Comparison of ENCODE assay signal across 9 cellular contexts in the genomic region with DNA sequence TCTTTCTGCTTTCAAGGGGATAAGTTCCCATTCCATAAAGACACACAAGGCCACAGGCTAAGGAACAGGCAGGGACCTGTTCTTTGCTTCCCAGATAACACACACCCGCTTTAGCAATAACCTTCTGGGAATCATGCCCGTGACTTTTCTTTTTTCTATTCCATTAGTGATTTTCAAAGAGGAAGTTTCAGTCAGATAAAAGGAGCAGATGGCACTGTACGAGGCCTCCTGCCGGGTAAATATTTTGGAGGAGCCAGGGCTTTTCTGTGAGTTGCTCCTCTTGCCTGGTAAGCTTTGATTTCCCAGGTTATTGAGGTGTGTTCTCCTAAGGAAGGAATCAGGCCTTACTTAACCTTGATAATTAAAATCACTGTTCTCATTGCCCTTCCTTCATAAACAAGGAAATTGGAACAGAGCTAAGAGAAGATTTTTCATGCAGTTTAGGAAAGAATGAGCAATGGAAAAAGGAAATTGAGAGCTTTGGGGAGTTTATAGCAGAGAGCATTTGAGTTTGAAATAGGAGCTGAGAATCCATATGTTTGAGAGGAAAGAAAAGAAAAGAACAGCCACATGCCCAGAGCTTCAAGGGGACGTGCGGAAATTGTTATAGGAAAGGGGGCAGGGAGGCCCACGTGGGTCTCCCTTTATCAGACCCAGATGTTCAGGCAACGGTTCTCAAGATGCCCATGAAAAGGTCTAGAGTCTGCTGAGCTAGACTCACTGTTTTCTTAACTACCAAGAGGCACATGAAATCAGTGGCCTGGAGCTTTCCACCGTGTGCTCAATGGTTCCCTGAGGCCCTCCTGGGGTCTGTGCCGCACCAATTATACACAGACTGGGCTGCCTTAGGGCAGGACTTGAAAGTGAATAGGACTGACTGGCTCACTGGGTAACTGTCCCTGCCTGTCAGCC. TPM values are rescaled to one million over a fixed set of nuclear protein-coding genes. Genes with fewer than 3 reads are reported as not detected.
DNase-seq lines count a peak whose midpoint lies in the region; ATAC-seq and TF ChIP-seq lines count a peak whose summit lies in the region.
"Had no signal": no experiment of that assay in that cellular context is flagged by ENCODE, and none has a peak within 500 bp of the region (broad histone marks: within the 10 kb centered on the region; RNA-seq: fewer than 3 reads in every experiment).

No MANE protein-coding gene starts in this region.

- H3K9me3 ChIP-seq in trophoblast cell (ENCODE audit: insufficient read depth, low read depth, low read length): no peaks in the 10 kb centered on the region

- H3K4me2 ChIP-seq in trophoblast cell (ENCODE audit: low read length): no peak overlapping the region

- H4K91ac ChIP-seq in trophoblast cell (ENCODE audit: low read depth, low read length): peak overlapping the region; percentile 28

- no peak overlapping the region for H3K23ac ChIP-seq in trophoblast cell (ENCODE audit: low read length)

- H3K4ac ChIP-seq in trophoblast cell (ENCODE audit: low read depth, low read length): peak overlapping the region; percentile 34

- H3K27me3 ChIP-seq in trophoblast cell (ENCODE audit: insufficient read depth, low read length): no peaks in the 10 kb centered on the region

- DNase-seq in DMS79 treated with DMSO at 0.1 percent for 48 hours (lab: John Stamatoyannopoulos, UW): peak; percentile 42
- peak; percentile 85 for DNase-seq in fibroblast of the conjunctiva (ENCODE audit: low read depth)
- DNase-seq in trophoblast cell: no peak
- no peak for DNase-seq in stimulated activated CD4-positive, alpha-beta T cell treated with anti-CD3 and anti-CD28 coated beads, Interleukin-4, amount 100 ng/mL, for 24 hours
- DNase-seq in activated effector memory CD4-positive, alpha-beta T cell treated with anti-CD3 and anti-CD28 coated beads, Interleukin-2, amount 50 U/mL, for 16 hours: no peak
- DNase-seq in stimulated activated CD4-positive, alpha-beta T cell treated with anti-CD3 and anti-CD28 coated beads, Interleukin-15, amount 100 ng/mL, for 24 hours: no peak
- no peak for DNase-seq in glomerular visceral epithelial cell (ENCODE audit: extremely low spot score)
- DNase-seq: DMS53 had no signal

- no peak overlapping the region for H3K27ac ChIP-seq in trophoblast cell (ENCODE audit: low read depth, low read length)

- no peaks in the 10 kb centered on the region for H3K36me3 ChIP-seq in trophoblast cell (ENCODE audit: control insufficient read depth in 1 of 2, insufficient read depth in 2 of 2, low read length in 2 of 2)

- H2BK5ac ChIP-seq in trophoblast cell (ENCODE audit: low read depth, low read length, poor library complexity): no peak overlapping the region

- H2AK5ac ChIP-seq in trophoblast cell (ENCODE audit: low read length): no peak overlapping the region

- H3K9ac ChIP-seq in trophoblast cell (ENCODE audit: low read length): no peak overlapping the region

- peaks cover 20 to 29% of the 10 kb centered on the region in 2 experiments for H3K4me1 ChIP-seq in trophoblast cell (ENCODE audit: control insufficient read depth in 1 of 2, insufficient read depth in 2 of 2, low read length in 2 of 2)

- peak; percentile 59 for ATAC-seq in SK-N-SH treated with all-trans-retinoic acid at 6 μM for 48 hours

- H2BK120ac ChIP-seq in trophoblast cell (ENCODE audit: insufficient read depth, low read length, poor library complexity): peak overlapping the region; percentile 41

- no peak overlapping the region for H3K14ac ChIP-seq in trophoblast cell (ENCODE audit: low read length)

- peaks cover 9% of the 10 kb centered on the region for H3K79me1 ChIP-seq in trophoblast cell (ENCODE audit: low read length)

- H3K4me3 ChIP-seq in trophoblast cell (ENCODE audit: low read depth, low read length): no peak overlapping the region

- H2BK12ac ChIP-seq in trophoblast cell (ENCODE audit: low read length): peak overlapping the region; percentile 65

- no CpG with 5 or more reads among the region's 10 CpGs for WGBS in trophoblast cell (ENCODE audit: extremely low coverage, insufficient coverage, insufficient read length)

- no peak overlapping the region for H4K12ac ChIP-seq in trophoblast cell (ENCODE audit: low read depth, low read length)

- no peak overlapping the region for H2AFZ ChIP-seq in trophoblast cell (ENCODE audit: insufficient read depth, low read length, poor library complexity)

- no peak overlapping the region for H4K8ac ChIP-seq in trophoblast cell (ENCODE audit: low read depth, low read length)

- no peak overlapping the region for H3K18ac ChIP-seq in trophoblast cell (ENCODE audit: low read length)

- no peaks in the 10 kb centered on the region for H3K79me2 ChIP-seq in trophoblast cell (ENCODE audit: control insufficient read depth, insufficient read depth, low read length, poor library complexity)

TF ChIP-seq in SK-N-SH treated with all-trans-retinoic acid at 6 μM for 48 hours, 23 proteins besides CTCF, POLR2A, EP300 and RAD21 (continues in another document):
- TF ChIP-seq ZNF70 (CRISPR knock-in tag; IDR thresholded peaks at IDR 0.05) (no peak), GLIS3 (CRISPR knock-in tag; IDR thresholded peaks at IDR 0.05) (no peak), ZNF8 (CRISPR knock-in tag; IDR thresholded peaks at IDR 0.05) (no peak), ZFP3 (CRISPR knock-in tag; IDR thresholded peaks at IDR 0.05) (peak; percentile 36; the same call in 1 of the 2 replicates), CSDC2 (CRISPR knock-in tag; IDR thresholded peaks at IDR 0.05) (no peak), SNAI2 (CRISPR knock-in tag; IDR thresholded peaks at IDR 0.05) (peak; percentile 17; the same call in 1 of the 2 replicates), ISL1 (CRISPR knock-in tag; IDR thresholded peaks at IDR 0.05) (peak; percentile 77), PPARA (CRISPR knock-in tag; IDR thresholded peaks at IDR 0.05; ENCODE audit: borderline replicate concordance) (no peak), TCF4 (CRISPR knock-in tag; IDR thresholded peaks at IDR 0.05; ENCODE audit: borderline replicate concordance) (peak; percentile 60), ZFP30 (CRISPR knock-in tag; IDR thresholded peaks at IDR 0.05) (no peak), BACH2 (CRISPR knock-in tag; IDR thresholded peaks at IDR 0.05; ENCODE audit: borderline replicate concordance) (no peak), OSR1 (CRISPR knock-in tag; IDR thresholded peaks at IDR 0.05) (no peak), ARNTL (CRISPR knock-in tag; IDR thresholded peaks at IDR 0.05; ENCODE audit: borderline replicate concordance, low read depth) (no peak), ZC3H10 (CRISPR knock-in tag; IDR thresholded peaks at IDR 0.05) (no peak), ZNF565 (CRISPR knock-in tag; conservative IDR thresholded peaks at IDR 0.05; ENCODE audit: low read depth) (no peak), ESRRG (CRISPR knock-in tag; IDR thresholded peaks at IDR 0.05) (no peak)
- TF ChIP-seq, protein P1, sequence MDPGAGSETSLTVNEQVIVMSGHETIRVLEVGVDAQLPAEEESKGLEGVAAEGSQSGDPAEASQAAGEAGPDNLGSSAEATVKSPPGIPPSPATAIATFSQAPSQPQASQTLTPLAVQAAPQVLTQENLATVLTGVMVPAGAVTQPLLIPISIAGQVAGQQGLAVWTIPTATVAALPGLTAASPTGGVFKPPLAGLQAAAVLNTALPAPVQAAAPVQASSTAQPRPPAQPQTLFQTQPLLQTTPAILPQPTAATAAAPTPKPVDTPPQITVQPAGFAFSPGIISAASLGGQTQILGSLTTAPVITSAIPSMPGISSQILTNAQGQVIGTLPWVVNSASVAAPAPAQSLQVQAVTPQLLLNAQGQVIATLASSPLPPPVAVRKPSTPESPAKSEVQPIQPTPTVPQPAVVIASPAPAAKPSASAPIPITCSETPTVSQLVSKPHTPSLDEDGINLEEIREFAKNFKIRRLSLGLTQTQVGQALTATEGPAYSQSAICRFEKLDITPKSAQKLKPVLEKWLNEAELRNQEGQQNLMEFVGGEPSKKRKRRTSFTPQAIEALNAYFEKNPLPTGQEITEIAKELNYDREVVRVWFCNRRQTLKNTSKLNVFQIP (CRISPR knock-in tag; IDR thresholded peaks at IDR 0.05; ENCODE audit: borderline replicate concordance, low read depth): no peak
- TF ChIP-seq, protein P2, sequence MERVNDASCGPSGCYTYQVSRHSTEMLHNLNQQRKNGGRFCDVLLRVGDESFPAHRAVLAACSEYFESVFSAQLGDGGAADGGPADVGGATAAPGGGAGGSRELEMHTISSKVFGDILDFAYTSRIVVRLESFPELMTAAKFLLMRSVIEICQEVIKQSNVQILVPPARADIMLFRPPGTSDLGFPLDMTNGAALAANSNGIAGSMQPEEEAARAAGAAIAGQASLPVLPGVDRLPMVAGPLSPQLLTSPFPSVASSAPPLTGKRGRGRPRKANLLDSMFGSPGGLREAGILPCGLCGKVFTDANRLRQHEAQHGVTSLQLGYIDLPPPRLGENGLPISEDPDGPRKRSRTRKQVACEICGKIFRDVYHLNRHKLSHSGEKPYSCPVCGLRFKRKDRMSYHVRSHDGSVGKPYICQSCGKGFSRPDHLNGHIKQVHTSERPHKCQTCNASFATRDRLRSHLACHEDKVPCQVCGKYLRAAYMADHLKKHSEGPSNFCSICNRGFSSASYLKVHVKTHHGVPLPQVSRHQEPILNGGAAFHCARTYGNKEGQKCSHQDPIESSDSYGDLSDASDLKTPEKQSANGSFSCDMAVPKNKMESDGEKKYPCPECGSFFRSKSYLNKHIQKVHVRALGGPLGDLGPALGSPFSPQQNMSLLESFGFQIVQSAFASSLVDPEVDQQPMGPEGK (CRISPR knock-in tag; IDR thresholded peaks at IDR 0.05; ENCODE audit: borderline replicate concordance): no peak
- TF ChIP-seq, protein P3, sequence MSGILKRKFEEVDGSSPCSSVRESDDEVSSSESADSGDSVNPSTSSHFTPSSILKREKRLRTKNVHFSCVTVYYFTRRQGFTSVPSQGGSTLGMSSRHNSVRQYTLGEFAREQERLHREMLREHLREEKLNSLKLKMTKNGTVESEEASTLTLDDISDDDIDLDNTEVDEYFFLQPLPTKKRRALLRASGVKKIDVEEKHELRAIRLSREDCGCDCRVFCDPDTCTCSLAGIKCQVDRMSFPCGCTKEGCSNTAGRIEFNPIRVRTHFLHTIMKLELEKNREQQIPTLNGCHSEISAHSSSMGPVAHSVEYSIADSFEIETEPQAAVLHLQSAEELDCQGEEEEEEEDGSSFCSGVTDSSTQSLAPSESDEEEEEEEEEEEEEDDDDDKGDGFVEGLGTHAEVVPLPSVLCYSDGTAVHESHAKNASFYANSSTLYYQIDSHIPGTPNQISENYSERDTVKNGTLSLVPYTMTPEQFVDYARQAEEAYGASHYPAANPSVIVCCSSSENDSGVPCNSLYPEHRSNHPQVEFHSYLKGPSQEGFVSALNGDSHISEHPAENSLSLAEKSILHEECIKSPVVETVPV (CRISPR knock-in tag; IDR thresholded peaks at IDR 0.05): no peak

RNA-seq across cellular contexts. Expression of a gene that starts 31.0 kb away (rescaled TPM):
- 16.0 and 18.3 TPM in 2 replicates for polyA plus RNA-seq in trophoblast cell (2013)

RNA-seq across cellular contexts. Expression of a gene that starts 33.1 kb away (rescaled TPM):
- polyA plus RNA-seq in trophoblast cell (2013): 0.68 and 0.71 TPM in 2 replicates

Comparison
In these comparisons a context has a peak if more than half of its experiments do, and no peak if none do; other contexts are left out.
1. DNase-seq: peak in DMS79 treated with DMSO at 0.1 percent for 48 hours (single experiment) and fibroblast of the conjunctiva (single experiment); none in trophoblast cell (0 of 2), stimulated activated CD4-positive, alpha-beta T cell treated with anti-CD3 and anti-CD28 coated beads, Interleukin-4, amount 100 ng/mL, for 24 hours (single experiment), activated effector memory CD4-positive, alpha-beta T cell treated with anti-CD3 and anti-CD28 coated beads, Interleukin-2, amount 50 U/mL, for 16 hours (single experiment), stimulated activated CD4-positive, alpha-beta T cell treated with anti-CD3 and anti-CD28 coated beads, Interleukin-15, amount 100 ng/mL, for 24 hours (single experiment) and glomerular visceral epithelial cell (single experiment).